ENCODE assay signal across 1 cellular context in genomic region chr2:15559800-15560403, GRCh38.
TF ChIP-seq lines count a peak whose summit lies in the region.

No MANE protein-coding gene starts in this region.

TF ChIP-seq in WTC11, 78 proteins besides CTCF, POLR2A, EP300 and RAD21 (continued from another document):
- TF ChIP-seq, protein P1, sequence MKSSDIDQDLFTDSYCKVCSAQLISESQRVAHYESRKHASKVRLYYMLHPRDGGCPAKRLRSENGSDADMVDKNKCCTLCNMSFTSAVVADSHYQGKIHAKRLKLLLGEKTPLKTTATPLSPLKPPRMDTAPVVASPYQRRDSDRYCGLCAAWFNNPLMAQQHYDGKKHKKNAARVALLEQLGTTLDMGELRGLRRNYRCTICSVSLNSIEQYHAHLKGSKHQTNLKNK (CRISPR knock-in tag; IDR thresholded peaks at IDR 0.05) = no peak
- no peak for TF ChIP-seq AFF4 (CRISPR knock-in tag; IDR thresholded peaks at IDR 0.05; ENCODE audit: borderline replicate concordance)
- TF ChIP-seq SP1 (CRISPR knock-in tag; conservative IDR thresholded peaks at IDR 0.05) = no peak
